ENCODE assay signal across 8 cellular contexts in genomic region chr2:8682719-8683667, GRCh38. TPM values are rescaled to one million over a fixed set of nuclear protein-coding genes. Genes with fewer than 3 reads are reported as not detected.
DNase-seq lines count a peak whose midpoint lies in the region; ATAC-seq and TF ChIP-seq lines count a peak whose summit lies in the region.

No MANE protein-coding gene starts in this region.

- DNase-seq in NCI-H2227 (lab: John Stamatoyannopoulos, UW; ENCODE audit: unreplicated experiment): peak; percentile 52
- DNase-seq in activated CD4-positive, alpha-beta T cell treated with anti-CD3 and anti-CD28 coated beads, Interleukin-2, amount 50 U/mL, for 48 hours: peak; percentile 47 to 57
- peak; percentile 62 to 67 (median 65) for DNase-seq in mucosa of descending colon

- peak overlapping the region; percentile 75 for H3K9ac ChIP-seq in endocrine pancreas (ENCODE audit: control insufficient read depth, insufficient read depth, low read length)

- H3K4me3 ChIP-seq in GM08714 (ENCODE audit: low read length) (peak overlapping the region; percentile 97), endocrine pancreas (ENCODE audit: control insufficient read depth, insufficient read depth, low read length) (peak overlapping the region; percentile 81), mucosa of descending colon (peak overlapping the region; percentile 52), thymus (ENCODE audit: low read length) (peak overlapping the region; percentile 57)

- H3K27me3 ChIP-seq in endocrine pancreas (ENCODE audit: control insufficient read depth, insufficient read depth, low read length): no peaks in the 10 kb centered on the region
- H3K27me3 ChIP-seq in thymus (ENCODE audit: control insufficient read depth, insufficient read depth): peaks cover 20% of the 10 kb centered on the region

- H3K36me3 ChIP-seq in endocrine pancreas (ENCODE audit: control insufficient read depth, insufficient read depth, low read length): no peaks in the 10 kb centered on the region
- H3K36me3 ChIP-seq in mucosa of descending colon (ENCODE audit: low read depth): no peaks in the 10 kb centered on the region
- no peaks in the 10 kb centered on the region for H3K36me3 ChIP-seq in thymus (ENCODE audit: control insufficient read depth, insufficient read depth)

- H3K9me3 ChIP-seq in endocrine pancreas (ENCODE audit: control insufficient read depth, low read length) (no peaks in the 10 kb centered on the region), mucosa of descending colon (no peaks in the 10 kb centered on the region), thymus (ENCODE audit: control insufficient read depth) (no peaks in the 10 kb centered on the region)

- H3K4me1 ChIP-seq in endocrine pancreas (ENCODE audit: control insufficient read depth, insufficient read depth, low read length) (no peaks in the 10 kb centered on the region), mucosa of descending colon (ENCODE audit: low read depth) (peaks cover 8% of the 10 kb centered on the region), thymus (ENCODE audit: control insufficient read depth, insufficient read depth, low read length) (peaks cover 25% of the 10 kb centered on the region)

- WGBS in thymus: 1% methylated on average over 30 of the region's 30 CpGs

- intact Hi-C loops in mucosa of descending colon (cut with DNase I, micrococcal nuclease): loop anchor here (5.0 to 10.0 kb wide), 3 partner anchors 56 to 1258 kb away; no protein-coding TSS in a partner anchor

- no peak for TF ChIP-seq CTCF in mucosa of descending colon (IDR thresholded peaks at IDR 0.05)

- ATAC-seq in mucosa of descending colon: no peak
- no peak for ATAC-seq in HG03025 (IDR thresholded peaks at IDR 0.05; ENCODE audit: low FRiP score, unreplicated experiment)
- ATAC-seq in GM19395 (IDR thresholded peaks at IDR 0.05; ENCODE audit: unreplicated experiment): no peak

- peak overlapping the region; percentile 91 for H3K27ac ChIP-seq in thymus (ENCODE audit: low read depth)

RNA-seq across cellular contexts. Expression of gene ID2, which starts 1.1 kb away (rescaled TPM):
- total RNA-seq in mucosa of descending colon: 100 to 1,000 TPM in 2 of 3 donors, 10 to 100 TPM in 1; 97.4 to 190 (median 170) TPM
- polyA plus RNA-seq in thymus: 319 TPM
